In the genomic region with DNA sequence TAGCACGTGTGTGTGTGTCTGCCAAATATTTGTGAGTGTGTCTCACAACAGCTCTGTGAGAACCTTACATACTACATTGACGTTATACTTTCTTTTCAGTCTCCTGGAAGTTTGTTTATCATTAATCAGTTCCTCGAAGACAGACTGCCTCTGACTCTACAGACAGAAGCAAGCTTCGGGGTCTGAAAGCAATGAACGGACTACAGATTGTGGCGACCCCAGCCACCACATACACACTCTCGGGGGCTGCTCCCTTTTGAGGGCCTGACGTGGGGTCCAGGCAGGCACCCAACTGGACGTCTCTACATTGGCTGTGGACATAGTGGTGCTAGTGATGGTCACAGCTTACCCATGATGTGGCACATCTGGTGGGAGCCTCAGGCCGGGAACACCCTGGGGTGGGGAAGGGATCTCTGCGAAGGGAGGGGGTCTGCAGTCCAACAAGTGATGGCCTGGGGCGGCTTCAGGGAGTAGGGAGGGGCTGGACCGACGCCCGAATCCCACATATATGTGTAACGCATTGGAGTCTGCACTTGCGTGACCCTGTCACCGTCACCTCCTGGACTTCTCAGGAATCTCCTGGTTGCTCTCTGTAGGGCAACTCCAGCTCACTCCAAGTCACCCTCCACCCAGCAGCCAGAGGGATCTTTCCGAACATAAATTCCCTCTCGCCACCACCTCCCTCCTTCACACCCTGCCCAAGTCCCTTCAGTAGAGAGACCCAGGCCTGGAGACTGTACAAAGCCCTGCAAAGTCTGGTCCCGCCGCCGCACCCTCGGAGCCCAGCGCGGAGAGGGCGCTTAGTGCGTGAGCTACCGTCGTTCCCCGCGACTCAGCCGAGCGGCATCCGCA, we compare ENCODE assay signal across 8 cellular contexts. TPM values are rescaled to one million over a fixed set of nuclear protein-coding genes. Genes with fewer than 3 reads are reported as not detected.
DNase-seq lines count a peak whose midpoint lies in the region; ATAC-seq and TF ChIP-seq lines count a peak whose summit lies in the region.

No MANE protein-coding gene starts in this region.

- H3K4me1 ChIP-seq in CD8-positive, alpha-beta memory T cell (ENCODE audit: insufficient read depth, low read length), result peaks cover 7% of the 10 kb centered on the region
- H3K4me1 ChIP-seq in parathyroid adenoma, result no peaks in the 10 kb centered on the region

- no peak overlapping the region for H3K9ac ChIP-seq in parathyroid adenoma

- no peak overlapping the region for H3K27ac ChIP-seq in CD8-positive, alpha-beta memory T cell (ENCODE audit: low read depth, low read length)
- H3K27ac ChIP-seq in parathyroid adenoma, result no peak overlapping the region

- H3K36me3 ChIP-seq in CD8-positive, alpha-beta memory T cell (ENCODE audit: insufficient read depth, low read length), result no peaks in the 10 kb centered on the region
- no peaks in the 10 kb centered on the region for H3K36me3 ChIP-seq in parathyroid adenoma (ENCODE audit: control insufficient read depth, insufficient read depth, low read length)

- no peak overlapping the region for H3K27ac Mint-ChIP-seq in CD8-positive, alpha-beta memory T cell
- H3K27ac Mint-ChIP-seq in T-helper 17 cell, result no peak overlapping the region

- H3K27me3 Mint-ChIP-seq in CD8-positive, alpha-beta memory T cell, result peaks cover 46 to 78% of the 10 kb centered on the region in 2 donors
- H3K27me3 Mint-ChIP-seq in T-helper 17 cell, result peaks cover 63% of the 10 kb centered on the region

- TF ChIP-seq CTCF in fibroblast of villous mesenchyme (IDR thresholded peaks at IDR 0.05; ENCODE audit: insufficient read depth, low read depth, low read length) (no peak), parathyroid adenoma (IDR thresholded peaks at IDR 0.05) (no peak)

- no peak for DNase-seq in CD8-positive, alpha-beta memory T cell
- DNase-seq in T-helper 17 cell (no peak), fibroblast of villous mesenchyme (ENCODE audit: low read depth) (no peak), cerebellar nuclear complex (lab: John Stamatoyannopoulos, UW) (no peak), GF-D8 (lab: John Stamatoyannopoulos, UW) (no peak)
- no peak for DNase-seq in stimulated activated CD4-positive, alpha-beta T cell treated with anti-CD3 and anti-CD28 coated beads, Interleukin-4, amount 100 ng/mL, for 1 hour

- H3K4me1 Mint-ChIP-seq in CD8-positive, alpha-beta memory T cell, result peaks cover 2 to 15% (median 4%) of the 10 kb centered on the region in 3 donors
- H3K4me1 Mint-ChIP-seq in T-helper 17 cell, result peaks cover 12% of the 10 kb centered on the region

- POLR2A ChIA-PET in CD8-positive, alpha-beta memory T cell (lab: Charles Lee), result no interaction called here

- peak overlapping the region; percentile 97 for H2AFZ ChIP-seq in parathyroid adenoma

- H3K9me3 Mint-ChIP-seq in CD8-positive, alpha-beta memory T cell, result peaks cover 11 to 20% (median 16%) of the 10 kb centered on the region in 5 donors

- H3K79me2 ChIP-seq in parathyroid adenoma, result no peaks in the 10 kb centered on the region

- peak overlapping the region in 5 of 7 donors; percentile 66 to 76 (median 73) for H3K4me3 Mint-ChIP-seq in CD8-positive, alpha-beta memory T cell
- peak overlapping the region; percentile 84 for H3K4me3 Mint-ChIP-seq in T-helper 17 cell

- no peaks in the 10 kb centered on the region for H3K9me3 ChIP-seq in CD8-positive, alpha-beta memory T cell (ENCODE audit: low read length)
- peaks cover 3% of the 10 kb centered on the region for H3K9me3 ChIP-seq in T-helper 17 cell (ENCODE audit: control insufficient read depth, low read length, poor library complexity, severe bottlenecking)
- H3K9me3 ChIP-seq in parathyroid adenoma (ENCODE audit: control insufficient read depth, low read length), result no peaks in the 10 kb centered on the region

- CTCF ChIA-PET in CD8-positive, alpha-beta memory T cell (lab: Charles Lee), result interaction anchor here (0.6 to 1.6 kb wide), 7 partner anchors 11 to 503 kb away, joined by 3 to 5 read pairs (median 3); no protein-coding TSS in a partner anchor

- H3K27me3 ChIP-seq in CD8-positive, alpha-beta memory T cell (ENCODE audit: insufficient read depth, low read length, poor library complexity, severe bottlenecking), result peaks cover 42% of the 10 kb centered on the region
- H3K27me3 ChIP-seq in parathyroid adenoma (ENCODE audit: control insufficient read depth, insufficient read depth, low read length), result no peaks in the 10 kb centered on the region

- ATAC-seq in T-helper 17 cell (no peak), HG03565 (IDR thresholded peaks at IDR 0.05; ENCODE audit: unreplicated experiment) (no peak)

- H3K4me3 ChIP-seq in CD8-positive, alpha-beta memory T cell (ENCODE audit: low read length), result peak overlapping the region; percentile 53
- H3K4me3 ChIP-seq in fibroblast of villous mesenchyme (ENCODE audit: low read depth, low read length) (peak overlapping the region; percentile 63), parathyroid adenoma (ENCODE audit: low read depth, low read length) (peak overlapping the region; percentile 47)

- peak overlapping the region; percentile 79 for H3K4me2 ChIP-seq in parathyroid adenoma (ENCODE audit: low read length)

- H3K36me3 Mint-ChIP-seq in CD8-positive, alpha-beta memory T cell, result peaks cover 0 to 8% (median 1%) of the 10 kb centered on the region in 3 donors
- no peaks in the 10 kb centered on the region for H3K36me3 Mint-ChIP-seq in T-helper 17 cell (ENCODE audit: low read depth)

RNA-seq across cellular contexts. Expression of gene TRIM29, which starts 30.4 kb away (rescaled TPM):
- total RNA-seq in CD8-positive, alpha-beta memory T cell, result not detected
- not detected for polyA plus RNA-seq in CD8-positive, alpha-beta memory T cell
- total RNA-seq in T-helper 17 cell (not detected), fibroblast of villous mesenchyme (0.86 and 1.3 TPM in 2 replicates)

RNA-seq across cellular contexts. Expression of gene OAF, which starts 42.5 kb away (rescaled TPM):
- 1 to 10 TPM; 3.0 to 3.4 TPM for total RNA-seq in CD8-positive, alpha-beta memory T cell
- 2.6 TPM for polyA plus RNA-seq in CD8-positive, alpha-beta memory T cell
- total RNA-seq in T-helper 17 cell, result 1 to 10 TPM; 1.3 to 3.8 TPM
- 29.0 and 31.5 TPM in 2 replicates for total RNA-seq in fibroblast of villous mesenchyme
